ENCODE assay signal across 31 cellular contexts in the genomic region with DNA sequence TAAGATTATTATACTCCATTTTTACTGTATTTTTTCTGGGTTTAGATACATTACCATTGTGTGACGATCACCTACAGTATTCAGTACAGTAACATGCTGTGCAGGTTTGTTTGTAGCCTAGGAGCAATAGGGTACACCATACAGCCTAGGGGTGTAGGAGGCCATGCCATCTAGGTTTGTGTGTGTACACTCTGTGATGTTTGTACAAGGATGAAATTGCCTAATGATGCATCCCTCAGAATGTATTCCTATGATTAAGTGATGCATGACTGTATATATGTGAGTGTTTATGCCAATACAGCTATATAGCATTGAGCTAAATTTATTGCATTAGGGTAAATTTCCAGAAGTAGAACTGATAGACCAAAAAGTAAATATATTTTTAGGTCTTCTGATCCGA. TPM values are rescaled to one million over a fixed set of nuclear protein-coding genes. Genes with fewer than 3 reads are reported as not detected.
"Had no signal": no experiment of that assay in that cellular context is flagged by ENCODE, and none has a peak within 500 bp of the region (broad histone marks: within the 10 kb centered on the region; RNA-seq: fewer than 3 reads in every experiment).

No MANE protein-coding gene starts in this region.

- H3K4me3 ChIP-seq: ascending aorta, cardiac muscle cell, coronary artery, dorsolateral prefrontal cortex, esophagus squamous epithelium, gastroesophageal sphincter had no signal

- H3K27me3 ChIP-seq: ascending aorta, cardiac muscle cell, dorsolateral prefrontal cortex, esophagus squamous epithelium, gastroesophageal sphincter had no signal

- H3K27ac ChIP-seq: ascending aorta, cardiac muscle cell, coronary artery, dorsolateral prefrontal cortex, esophagus squamous epithelium, gastroesophageal sphincter, WERI-Rb-1 had no signal

- DNase-seq: activated B cell treated with CpG ODN at 0.5 μM for 24 hours; activated CD4-positive, alpha-beta memory T cell treated with anti-CD3 and anti-CD28 coated beads for 36 hours; activated CD4-positive, alpha-beta T cell treated with anti-CD3 and anti-CD28 coated beads for 48 hours; activated CD4-positive, alpha-beta T cell treated with anti-CD3 and anti-CD28 coated beads, Interleukin-2, amount 50 U/mL, for 1 hour; activated CD8-positive, alpha-beta memory T cell treated with anti-CD3 and anti-CD28 coated beads, Interleukin-2, amount 10 ng/mL, durations not matched to agents 7 days and 5 days; activated CD8-positive, alpha-beta memory T cell treated with anti-CD3 and anti-CD28 coated beads, Interleukin-2, amount 50 U/mL, for 4 hours; activated CD8-positive, alpha-beta T cell treated with anti-CD3 and anti-CD28 coated beads, Interleukin-2, amount 10 ng/mL, durations not matched to agents 7 days and 5 days; activated gamma-delta T cell; activated naive CD4-positive, alpha-beta T cell; activated naive CD4-positive, alpha-beta T cell treated with anti-CD3 and anti-CD28 coated beads, Interleukin-2, amount 10 ng/mL, durations not matched to agents 7 days and 5 days; activated naive CD8-positive, alpha-beta T cell treated with anti-CD3 and anti-CD28 coated beads, Interleukin-2, amount 10 ng/mL, durations not matched to agents 7 days and 5 days; activated T-cell treated with anti-CD3 and anti-CD28 coated beads, Interleukin-2, amount 50 U/mL, for 1 hour; activated T-cell treated with anti-CD3 and anti-CD28 coated beads, Interleukin-2, amount 50 U/mL, for 48 hours; central memory CD4-positive, alpha-beta T cell; cerebellar nuclear complex; dorsolateral prefrontal cortex; effector memory CD4-positive, alpha-beta T cell; endodermal cell; erythroblast; esophagus squamous epithelium; foreskin melanocyte; head of caudate nucleus; T-helper 1 cell; T-helper 17 cell; T1000; WERI-Rb-1 had no signal

RNA-seq across cellular contexts. Expression of a gene that starts 52.2 kb away (rescaled TPM):
- total RNA-seq: ascending aorta, fibroblast of villous mesenchyme had no signal
